ENCODE assay signal across 12 cellular contexts in the genomic region with DNA sequence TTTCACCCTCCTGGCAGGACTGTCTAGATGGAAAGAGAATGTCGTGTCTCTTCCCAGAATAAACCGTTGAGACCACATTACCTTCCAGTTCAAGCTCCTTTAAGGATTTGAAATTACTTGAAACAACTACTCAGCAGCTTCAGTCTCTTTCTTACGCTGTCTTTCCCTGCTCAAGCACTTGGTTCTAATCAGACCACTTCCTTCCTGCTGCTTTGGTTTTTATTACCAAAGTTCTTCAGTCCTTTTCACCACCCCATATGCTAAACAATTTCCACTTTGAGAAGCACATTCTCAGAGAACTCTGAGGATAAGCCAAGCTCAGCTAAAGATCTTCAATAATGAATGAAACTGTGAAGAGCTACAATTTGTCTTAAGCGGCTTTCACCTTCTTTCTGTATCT.
A peak's percentile ranks its signal among the peaks of the same experiment; 100 is the strongest.
DNase-seq lines count a peak whose midpoint lies in the region; ATAC-seq and TF ChIP-seq lines count a peak whose summit lies in the region.
"Had no signal": no experiment of that assay in that cellular context is flagged by ENCODE, and none has a peak within 500 bp of the region (broad histone marks: within the 10 kb centered on the region; RNA-seq: fewer than 3 reads in every experiment).

No MANE protein-coding gene starts in this region.

- peak overlapping the region; percentile 16 for H3K4me3 Mint-ChIP-seq in activated T-cell treated with anti-CD3 and anti-CD28 coated beads, Interleukin-2, amount 50 U/mL, for 4 hours

- H3K36me3 Mint-ChIP-seq in activated T-cell treated with anti-CD3 and anti-CD28 coated beads, Interleukin-2, amount 50 U/mL, for 4 hours (ENCODE audit: insufficient read depth), result no peaks in the 10 kb centered on the region

- no peaks in the 10 kb centered on the region for H3K9me3 Mint-ChIP-seq in activated T-cell treated with anti-CD3 and anti-CD28 coated beads, Interleukin-2, amount 50 U/mL, for 4 hours

- peak; percentile 54 to 58 for ATAC-seq in activated T-cell treated with anti-CD3 and anti-CD28 coated beads, Interleukin-2, amount 50 U/mL, for 4 hours
- ATAC-seq in stimulated activated naive CD8-positive, alpha-beta T cell treated with anti-CD3 and anti-CD28 coated beads, Interleukin-15, Interleukin-2, amounts not matched to agents 100 U/mL and 50 U/mL, for 24 hours, result peak; percentile 73
- no peak for ATAC-seq in GM18870 (IDR thresholded peaks at IDR 0.05; ENCODE audit: unreplicated experiment)

- DNase-seq in activated T-cell treated with anti-CD3 and anti-CD28 coated beads, Interleukin-2, amount 50 U/mL, for 4 hours, result no peak
- DNase-seq in activated T-cell treated with anti-CD3 and anti-CD28 coated beads, Interleukin-2, amount 50 U/mL, for 1 hour, result no peak
- DNase-seq in OCI-M1 (lab: John Stamatoyannopoulos, UW) (peak; percentile 29), choroid plexus epithelial cell (ENCODE audit: low read depth) (peak; percentile 55), hypothalamus (lab: John Stamatoyannopoulos, UW) (no peak)
- no peak for DNase-seq in stimulated activated naive CD8-positive, alpha-beta T cell treated with anti-CD3 and anti-CD28 coated beads, Interleukin-15, Interleukin-2, amounts not matched to agents 100 U/mL and 50 U/mL, for 24 hours
- no peak for DNase-seq in effector CD8-positive, alpha-beta T cell (lab: John Stamatoyannopoulos, UW)
- DNase-seq: colonic mucosa; SIG-M5; stimulated activated CD8-positive, alpha-beta memory T cell treated with anti-CD3 and anti-CD28 coated beads, Interleukin-4, amount 100 ng/mL, for 48 hours had no signal

- H3K27me3 Mint-ChIP-seq in activated T-cell treated with anti-CD3 and anti-CD28 coated beads, Interleukin-2, amount 50 U/mL, for 4 hours (ENCODE audit: low read depth), result no peaks in the 10 kb centered on the region

- TF ChIP-seq CTCF in choroid plexus epithelial cell (conservative IDR thresholded peaks at IDR 0.05; ENCODE audit: low read depth, low read length), result no peak

- H3K4me3 ChIP-seq in choroid plexus epithelial cell (ENCODE audit: low read depth, low read length), result no peak overlapping the region
- H3K4me3 ChIP-seq: colonic mucosa, skin epidermis had no signal

- peaks cover 38% of the 10 kb centered on the region for H3K4me1 Mint-ChIP-seq in activated T-cell treated with anti-CD3 and anti-CD28 coated beads, Interleukin-2, amount 50 U/mL, for 4 hours (ENCODE audit: low read depth)

Comparison
In these comparisons a context has a peak if more than half of its experiments do, and no peak if none do; other contexts are left out.
1. DNase-seq: peak in OCI-M1 (single experiment) and choroid plexus epithelial cell (single experiment); none in activated T-cell treated with anti-CD3 and anti-CD28 coated beads, Interleukin-2, amount 50 U/mL, for 4 hours (single experiment), activated T-cell treated with anti-CD3 and anti-CD28 coated beads, Interleukin-2, amount 50 U/mL, for 1 hour (single experiment), stimulated activated naive CD8-positive, alpha-beta T cell treated with anti-CD3 and anti-CD28 coated beads, Interleukin-15, Interleukin-2, amounts not matched to agents 100 U/mL and 50 U/mL, for 24 hours (single experiment), hypothalamus (0 of 51) and effector CD8-positive, alpha-beta T cell (single experiment).